18 cellular contexts compared by ENCODE assay signal in the genomic region with DNA sequence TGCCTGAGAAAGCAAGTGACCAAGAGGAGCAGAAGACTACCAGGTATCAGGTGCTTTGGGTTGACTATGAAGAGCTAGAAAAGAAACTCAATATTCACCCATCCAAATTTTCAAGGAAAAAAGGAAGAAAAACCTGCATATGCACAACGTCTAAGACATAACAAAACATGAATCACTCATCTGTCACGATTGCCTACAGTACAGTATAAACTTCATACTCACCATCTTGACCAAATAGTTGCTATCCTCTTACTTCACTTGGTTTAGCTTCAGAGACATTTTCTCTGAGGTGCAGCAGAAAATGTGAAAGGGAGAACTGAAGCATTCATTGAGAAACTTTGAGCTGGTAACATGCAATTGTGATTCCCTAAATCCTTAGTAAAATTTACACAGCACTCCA.
DNase-seq lines count a peak whose midpoint lies in the region; ATAC-seq, FAIRE-seq and TF ChIP-seq lines count a peak whose summit lies in the region.
"Had no signal": no experiment of that assay in that cellular context is flagged by ENCODE, and none has a peak within 500 bp of the region (broad histone marks: within the 10 kb centered on the region; RNA-seq: fewer than 3 reads in every experiment).

No MANE protein-coding gene starts in this region.

- H2AFZ ChIP-seq in PC-3 (ENCODE audit: low read length) (no peak overlapping the region), H1 (ENCODE audit: low read length) (0 out of 2 replicates have a peak overlapping the region, but pooled peaks have one; percentile 4)

- no peak overlapping the region for H2AK5ac ChIP-seq in H1 (ENCODE audit: low read depth, low read length)

- H2BK15ac ChIP-seq in H1 (ENCODE audit: low read length), result no peak overlapping the region; the same call in 1 of the 2 replicates

- peaks cover 2% of the 10 kb centered on the region for H3K36me3 Mint-ChIP-seq in mesothelial cell of epicardium
- H3K36me3 Mint-ChIP-seq: CD4-positive, CD25-positive, alpha-beta regulatory T cell; CD8-positive, alpha-beta T cell had no signal

- 84% methylated on average over 2 of the region's 2 CpGs; no CpG with 5 or more reads in 1 of the 2 experiments for WGBS in H1 (ENCODE audit: extremely low coverage in 1 of 2, insufficient coverage in 1 of 2, insufficient read length in 1 of 2, insufficient replicate concordance in 2 of 2, low coverage in 1 of 2, low lambda C conversion rate in 2 of 2, missing lambda C conversion rate in 1 of 2), 2 experiments

- no peak overlapping the region for H2BK12ac ChIP-seq in H1 (ENCODE audit: low read depth, low read length)

- DNase-seq in PC-3 (peak; percentile 1), H1 (ENCODE audit: low read depth in 1 of 2, low spot score in 2 of 2) (no peak), mesothelial cell of epicardium (ENCODE audit: low spot score in 2 of 2, unreplicated experiment in 2 of 2) (no peak), cerebellar cortex (ENCODE audit: low spot score) (no peak), 8988T (no peak), RKO (ENCODE audit: low spot score) (no peak)
- no peak for DNase-seq in activated CD4-positive, alpha-beta T cell treated with anti-CD3 and anti-CD28 coated beads for 1 hour
- DNase-seq: Caco-2; CD4-positive, CD25-positive, alpha-beta regulatory T cell; CD8-positive, alpha-beta T cell; DND-41; H9 had no signal

- H3K9ac ChIP-seq in PC-3 (ENCODE audit: low read length), result no peak overlapping the region
- H3K9ac ChIP-seq in H1 (replicated peaks in 1 of 4; ENCODE audit: extremely low read depth in 1 of 4, low read depth in 3 of 4, low read length in 3 of 4), result no peak overlapping the region
- H3K9ac ChIP-seq: BLaER1 had no signal

- POLR2A ChIA-PET in PC-3 (lab: Charles Lee; ENCODE audit: unreplicated experiment), result no interaction called here
- POLR2A ChIA-PET in H1 (lab: Charles Lee; ENCODE audit: partially characterized antibody), result no interaction called here

- peaks cover 1% of the 10 kb centered on the region for H3K4me1 ChIP-seq in PC-3 (ENCODE audit: insufficient read depth, low read length)
- H3K4me1 ChIP-seq in H1 (replicated peaks in 1 of 4; ENCODE audit: control insufficient read depth in 3 of 4, insufficient read depth in 4 of 4, low read length in 3 of 4), result no peaks in the 10 kb centered on the region
- H3K4me1 ChIP-seq: Caco-2 had no signal

- FAIRE-seq in H1 (lab: Jason Lieb, UNC), result no peak
- FAIRE-seq: G401.6, GM12892 had no signal

- ATAC-seq in PC-3, result peak; percentile 69
- ATAC-seq: CD8-positive, alpha-beta T cell; HCT116 had no signal

- CTCF ChIA-PET in PC-3 (lab: Charles Lee) (no interaction called here), H1 (lab: Charles Lee; ENCODE audit: partially characterized antibody) (no interaction called here)

- no peaks in the 10 kb centered on the region for H4K20me1 ChIP-seq in PC-3 (ENCODE audit: low read length)
- H4K20me1 ChIP-seq in H1 (replicated peaks in 1 of 2; ENCODE audit: control insufficient read depth in 1 of 2, insufficient read depth in 2 of 2, low read length in 2 of 2), result no peaks in the 10 kb centered on the region
- H4K20me1 ChIP-seq: BLaER1 had no signal

- H3F3A ChIP-seq in PC-3 (ENCODE audit: low read length, unreplicated experiment), result no peaks in the 10 kb centered on the region

- H3K4me3 ChIP-seq in PC-3 (ENCODE audit: low read length), result no peak overlapping the region
- no peak overlapping the region for H3K4me3 ChIP-seq in H1 (ENCODE audit: extremely low read depth in 1 of 4, insufficient read depth in 2 of 4, low read depth in 3 of 4, low read length in 4 of 4)
- H3K4me3 ChIP-seq: BLaER1 had no signal

- H3K4me3 Mint-ChIP-seq in mesothelial cell of epicardium, result no peak overlapping the region
- H3K4me3 Mint-ChIP-seq: B cell; CD4-positive, CD25-positive, alpha-beta regulatory T cell; CD8-positive, alpha-beta T cell; H9 had no signal

- TF ChIP-seq POLR2A in H1 (IDR thresholded peaks at IDR 0.05; ENCODE audit: control extremely low read depth in 1 of 2, low read depth in 2 of 2, low read length in 2 of 2), result no peak

- H3K27ac Mint-ChIP-seq in mesothelial cell of epicardium, result peak overlapping the region; percentile 43
- H3K27ac Mint-ChIP-seq: B cell; CD4-positive, CD25-positive, alpha-beta regulatory T cell; CD8-positive, alpha-beta T cell had no signal

- no peaks in the 10 kb centered on the region for H3K79me1 ChIP-seq in H1 (ENCODE audit: low read depth, low read length)

- no peaks in the 10 kb centered on the region for H3K9me2 ChIP-seq in PC-3 (replicated peaks; ENCODE audit: low read length)

- no peak overlapping the region for H4K5ac ChIP-seq in H1 (ENCODE audit: insufficient read length, low read depth, low read length)

- H3K9me3 Mint-ChIP-seq in mesothelial cell of epicardium, result peaks cover 5% of the 10 kb centered on the region
- H3K9me3 Mint-ChIP-seq: CD8-positive, alpha-beta T cell had no signal

- H2BK20ac ChIP-seq in H1 (ENCODE audit: low read length), result no peak overlapping the region

- TF ChIP-seq RAD21 in H1 (IDR thresholded peaks at IDR 0.05 in 1 of 2, conservative IDR thresholded peaks at IDR 0.05 in 1 of 2; ENCODE audit: low read depth in 2 of 2, low read length in 2 of 2), result no peak

- no peak overlapping the region for H3K4ac ChIP-seq in H1 (replicated peaks; ENCODE audit: insufficient read length, low read depth, low read length)

- no peaks in the 10 kb centered on the region for H3K9me3 ChIP-seq in PC-3 (ENCODE audit: low read length)
- H3K9me3 ChIP-seq in H1 (ENCODE audit: insufficient read depth in 2 of 2, low read depth in 1 of 2, low read length in 1 of 2), result no peaks in the 10 kb centered on the region
- H3K9me3 ChIP-seq: BLaER1, Caco-2 had no signal

- intact Hi-C loops in PC-3 (cut with micrococcal nuclease), result no loop called here

- TF ChIP-seq EP300 in H1 (IDR thresholded peaks at IDR 0.05; ENCODE audit: borderline replicate concordance in 1 of 2, low read depth in 2 of 2, low read length in 2 of 2), result no peak

- no peaks in the 10 kb centered on the region for H3K27me3 Mint-ChIP-seq in mesothelial cell of epicardium (ENCODE audit: low read depth)
- H3K27me3 Mint-ChIP-seq: B cell; CD4-positive, CD25-positive, alpha-beta regulatory T cell had no signal

- H4K91ac ChIP-seq in H1 (replicated peaks; ENCODE audit: insufficient read length, low read length), result no peak overlapping the region

- H3K23ac ChIP-seq in H1 (ENCODE audit: insufficient read length), result no peak overlapping the region

- no peak overlapping the region for H4K8ac ChIP-seq in H1 (ENCODE audit: extremely low read depth, insufficient read depth, low read length)

- H3K4me1 Mint-ChIP-seq in mesothelial cell of epicardium, result peaks cover 59% of the 10 kb centered on the region
- H3K4me1 Mint-ChIP-seq: B cell; CD4-positive, CD25-positive, alpha-beta regulatory T cell had no signal

- no peak overlapping the region for H3K4me2 ChIP-seq in PC-3 (ENCODE audit: low read length)
- no peak overlapping the region for H3K4me2 ChIP-seq in H1 (ENCODE audit: insufficient read depth in 1 of 2, low read depth in 2 of 2, low read length in 2 of 2)
- H3K4me2 ChIP-seq: BLaER1 had no signal

- H3K27me3 ChIP-seq in PC-3 (ENCODE audit: low read length) (no peaks in the 10 kb centered on the region), H1 (replicated peaks in 1 of 4; ENCODE audit: control insufficient read depth in 3 of 4, extremely low read depth in 1 of 4, insufficient read depth in 3 of 4, low read length in 3 of 4) (no peaks in the 10 kb centered on the region)
- H3K27me3 ChIP-seq: BLaER1 had no signal

- H3K27ac ChIP-seq in PC-3 (ENCODE audit: low read length) (no peak overlapping the region), H1 (ENCODE audit: low read depth, low read length) (no peak overlapping the region)
- H3K27ac ChIP-seq: BLaER1, C4-2B had no signal

- H2BK120ac ChIP-seq in H1 (replicated peaks; ENCODE audit: low read depth, low read length), result no peak overlapping the region

- no TSS peak for BruUV-seq in PC-3 (replicated peaks; lab: Mats Ljungman, UMichigan)

- no peak overlapping the region for H2BK5ac ChIP-seq in H1 (ENCODE audit: low read depth, low read length)

- no peak for TF ChIP-seq CTCF in PC-3 (conservative IDR thresholded peaks at IDR 0.05; ENCODE audit: low read depth, low read length)
- no peak for TF ChIP-seq CTCF in H1 (IDR thresholded peaks at IDR 0.05; ENCODE audit: control extremely low read depth in 1 of 3, insufficient read depth in 1 of 3, low read depth in 1 of 3, low read length in 3 of 3)
- no peak for TF ChIP-seq CTCF in mesothelial cell of epicardium (IDR thresholded peaks at IDR 0.05; ENCODE audit: unreplicated experiment)

- H3K79me2 ChIP-seq in PC-3 (ENCODE audit: low read length), result no peaks in the 10 kb centered on the region
- H3K79me2 ChIP-seq in H1 (ENCODE audit: control insufficient read depth in 1 of 2, insufficient read depth in 2 of 2, low read length in 2 of 2), result no peaks in the 10 kb centered on the region

- no peaks in the 10 kb centered on the region for H3K23me2 ChIP-seq in H1 (ENCODE audit: low read depth, low read length)

- H3K56ac ChIP-seq in H1 (replicated peaks; ENCODE audit: insufficient read length, low read depth, low read length), result no peak overlapping the region

- no peak overlapping the region for H3K18ac ChIP-seq in H1 (ENCODE audit: extremely low read depth, low read length)

- no peak overlapping the region for H3K14ac ChIP-seq in H1 (ENCODE audit: insufficient read length)

- H3K36me3 ChIP-seq in PC-3 (ENCODE audit: low read depth, low read length) (no peaks in the 10 kb centered on the region), H1 (ENCODE audit: control insufficient read depth in 2 of 4, insufficient read depth in 4 of 4, low read length in 3 of 4) (no peaks in the 10 kb centered on the region)
- H3K36me3 ChIP-seq: BLaER1 had no signal

TF ChIP-seq in H1, 55 proteins besides CTCF, POLR2A, EP300 and RAD21 (continues in another document):
- TF ChIP-seq JUN (IDR thresholded peaks at IDR 0.05; ENCODE audit: low read depth, low read length) (no peak), RFX5 (IDR thresholded peaks at IDR 0.05; ENCODE audit: borderline replicate concordance, low read depth, low read length) (no peak), SIRT6 (IDR thresholded peaks at IDR 0.05; ENCODE audit: low read length) (no peak), BCL11A (IDR thresholded peaks at IDR 0.05; ENCODE audit: low read depth in 2 of 2, low read length in 2 of 2) (no peak), CHD2 (IDR thresholded peaks at IDR 0.05; ENCODE audit: low read length) (no peak), CHD1 (IDR thresholded peaks at IDR 0.05; ENCODE audit: low read depth, low read length) (no peak), EGR1 (IDR thresholded peaks at IDR 0.05; ENCODE audit: borderline replicate concordance, low read depth, low read length) (no peak), YY1 (IDR thresholded peaks at IDR 0.05; ENCODE audit: low read depth, low read length) (no peak), FOSL1 (IDR thresholded peaks at IDR 0.05; ENCODE audit: insufficient read depth, low read depth, low read length) (no peak), KDM5A (IDR thresholded peaks at IDR 0.05; ENCODE audit: low read length) (no peak), SAP30 (IDR thresholded peaks at IDR 0.05; ENCODE audit: insufficient read depth, insufficient replicate concordance, low read length) (no peak), KDM4A (IDR thresholded peaks at IDR 0.05; ENCODE audit: low read depth, low read length, severe bottlenecking) (no peak), CEBPB (IDR thresholded peaks at IDR 0.05; ENCODE audit: low read depth, low read length) (no peak), TAF1 (IDR thresholded peaks at IDR 0.05; ENCODE audit: low read depth, low read length) (no peak)
